1 cellular context compared by ENCODE assay signal in genomic region chr15:82749951-82750830, GRCh38.
TF ChIP-seq lines count a peak whose summit lies in the region.

No MANE protein-coding gene starts in this region.

TF ChIP-seq in K562, 482 proteins besides CTCF, POLR2A, EP300 and RAD21 (continued from another document and continues in another):
- TF ChIP-seq MGA (IDR thresholded peaks at IDR 0.05) (no peak; the same call in 1 of the 2 replicates), NCOR1 (IDR thresholded peaks at IDR 0.05) (no peak), DLX4 (CRISPR knock-in tag; IDR thresholded peaks at IDR 0.05) (no peak), FOS (IDR thresholded peaks at IDR 0.05; ENCODE audit: extremely low read depth, insufficient read length) (no peak), GATA2 (CRISPR knock-in tag; IDR thresholded peaks at IDR 0.05) (no peak; the same call in 1 of the 2 replicates), HCFC1 (IDR thresholded peaks at IDR 0.05; ENCODE audit: low read depth, low read length) (peak; percentile 68; the same call in 1 of the 2 replicates), BRF2 (IDR thresholded peaks at IDR 0.05; ENCODE audit: borderline replicate concordance, insufficient read depth, insufficient read length) (no peak), ZFPM2 (CRISPR knock-in tag; IDR thresholded peaks at IDR 0.05) (no peak), EGR1 (conservative IDR thresholded peaks at IDR 0.05) (peak; percentile 48; the same call in 1 of the 2 replicates), LEF1 (IDR thresholded peaks at IDR 0.05) (no peak), HIVEP1 (CRISPR knock-in tag; IDR thresholded peaks at IDR 0.05) (no peak), RHOXF2B (CRISPR knock-in tag; conservative IDR thresholded peaks at IDR 0.05) (no peak), CSDE1 (IDR thresholded peaks at IDR 0.05) (no peak), THAP7 (CRISPR knock-in tag; IDR thresholded peaks at IDR 0.05) (no peak), PURB (CRISPR knock-in tag; IDR thresholded peaks at IDR 0.05; ENCODE audit: low read depth) (no peak), ZC3H11A (IDR thresholded peaks at IDR 0.05; ENCODE audit: low read depth, low read length) (no peak), ZNF23 (CRISPR knock-in tag; IDR thresholded peaks at IDR 0.05) (no peak), ILF3 (IDR thresholded peaks at IDR 0.05; ENCODE audit: borderline replicate concordance) (no peak), ZFP91 (CRISPR knock-in tag; IDR thresholded peaks at IDR 0.05) (no peak), IRF1 (CRISPR knock-in tag; IDR thresholded peaks at IDR 0.05; ENCODE audit: borderline replicate concordance) (no peak), SETDB1 (IDR thresholded peaks at IDR 0.05; ENCODE audit: low read length) (no peak), ATF6 (CRISPR knock-in tag; IDR thresholded peaks at IDR 0.05) (no peak), ZNF780A (CRISPR knock-in tag; IDR thresholded peaks at IDR 0.05) (no peak), ZBTB26 (CRISPR knock-in tag; IDR thresholded peaks at IDR 0.05) (peak; percentile 11; the same call in 1 of the 2 replicates), NFRKB (IDR thresholded peaks at IDR 0.05; ENCODE audit: low read depth) (peak; percentile 22; the same call in 1 of the 2 replicates), SNRNP70 (optimal IDR thresholded peaks at IDR 0.05; ENCODE audit: low read depth, low read length) (no peak), ETS1 (conservative IDR thresholded peaks at IDR 0.05; ENCODE audit: control insufficient read depth, low read depth, low read length) (peak; percentile 71; the same call in 1 of the 2 replicates), TAF7 (tag; IDR thresholded peaks at IDR 0.05) (0 out of 2 replicates have a peak, but pooled peaks have one; percentile 22), TAL1 (IDR thresholded peaks at IDR 0.05) (no peak), ELK1 (CRISPR knock-in tag; IDR thresholded peaks at IDR 0.05) (no peak), SMAD4 (CRISPR knock-in tag; conservative IDR thresholded peaks at IDR 0.05) (no peak), CBX2 (IDR thresholded peaks at IDR 0.05; ENCODE audit: insufficient read depth, low read length, poor library complexity, severe bottlenecking) (no peak), FUS (optimal IDR thresholded peaks at IDR 0.05; ENCODE audit: low read depth, low read length) (no peak), NR2C1 (IDR thresholded peaks at IDR 0.05) (no peak), NR2C1 (tag; IDR thresholded peaks at IDR 0.05) (0 out of 2 replicates have a peak, but pooled peaks have one; percentile 43)
